In genomic region chr9:132054024-132054423, GRCh38 we compare ENCODE assay signal across 21 cellular contexts. TPM values are rescaled to one million over a fixed set of nuclear protein-coding genes. Genes with fewer than 3 reads are reported as not detected.
DNase-seq lines count a peak whose midpoint lies in the region; ATAC-seq and TF ChIP-seq lines count a peak whose summit lies in the region.
"Had no signal": no experiment of that assay in that cellular context is flagged by ENCODE, and none has a peak within 500 bp of the region (broad histone marks: within the 10 kb centered on the region; RNA-seq: fewer than 3 reads in every experiment).

No MANE protein-coding gene starts in this region.

- peak overlapping the region; percentile 16 for H3K27ac ChIP-seq in RWPE1

- CTCF ChIA-PET in RWPE1 (lab: Yijun Ruan, JAX) (interaction anchor here (0.7 to 1.1 kb wide), 2 partner anchors 182 to 833 kb away, joined by 3 read pairs; no protein-coding TSS in a partner anchor), T-cell (lab: Charles Lee) (no interaction called here)

- TF ChIP-seq CTCF in RWPE1 (conservative IDR thresholded peaks at IDR 0.05; ENCODE audit: low read depth) (no peak), nephron progenitor cell (IDR thresholded peaks at IDR 0.05) (no peak)

- peak overlapping the region; percentile 73 for H3K27ac Mint-ChIP-seq in nephron progenitor cell
- H3K27ac Mint-ChIP-seq in T-cell, result no peak overlapping the region
- H3K27ac Mint-ChIP-seq: CD4-positive, CD25-positive, alpha-beta regulatory T cell; T-helper 1 cell treated with Interleukin-12 subunit alpha and Interleukin-12 subunit beta and Interleukin-4 antibody, amounts not matched to agents 30 μg/mL and 1 μg/mL, for 36 hours had no signal

- H3K36me3 Mint-ChIP-seq in nephron progenitor cell (ENCODE audit: low read depth), result peaks cover 23% of the 10 kb centered on the region
- H3K36me3 Mint-ChIP-seq in T-cell, result peaks cover 24% of the 10 kb centered on the region

- POLR2A ChIA-PET in RWPE1 (lab: Yijun Ruan, JAX; ENCODE audit: low non-redundant PET), result no interaction called here
- POLR2A ChIA-PET in T-cell (lab: Charles Lee), result no interaction called here

- peaks cover 6% of the 10 kb centered on the region for H3K27me3 Mint-ChIP-seq in nephron progenitor cell (ENCODE audit: low read depth, poor library complexity)
- no peaks in the 10 kb centered on the region for H3K27me3 Mint-ChIP-seq in T-cell
- H3K27me3 Mint-ChIP-seq: CD4-positive, CD25-positive, alpha-beta regulatory T cell had no signal

- no peak for ATAC-seq in T-cell (replicated peaks in 1 of 4)
- ATAC-seq: PC-3 had no signal

- peaks cover 10% of the 10 kb centered on the region for H3K9me3 Mint-ChIP-seq in nephron progenitor cell
- H3K9me3 Mint-ChIP-seq in T-cell, result peaks cover 0 to 10% (median 7%) of the 10 kb centered on the region in 3 donors

- H3K4me1 Mint-ChIP-seq in nephron progenitor cell, result peaks cover 63% of the 10 kb centered on the region
- H3K4me1 Mint-ChIP-seq in T-cell, result peaks cover 42 to 53% (median 49%) of the 10 kb centered on the region in 3 donors

- DNase-seq in DMS79 treated with DMSO at 0.1 percent for 48 hours (lab: John Stamatoyannopoulos, UW) (peak; percentile 8), DMS79 (lab: John Stamatoyannopoulos, UW) (no peak), NCI-H2171 treated with DMSO at 0.1 percent for 48 hours (lab: John Stamatoyannopoulos, UW) (peak; percentile 86), RWPE1 (ENCODE audit: low spot score) (no peak), nephron progenitor cell (no peak), SHP77 treated with DMSO at 0.1 percent for 48 hours (lab: John Stamatoyannopoulos, UW) (no peak), T-cell (no peak)
- no peak for DNase-seq in stimulated activated CD8-positive, alpha-beta memory T cell treated with anti-CD3 and anti-CD28 coated beads, Interleukin-4, amount 100 ng/mL, for 48 hours
- DNase-seq: 8988T; Caco-2; CD4-positive, CD25-positive, alpha-beta regulatory T cell; H7; MM.1S; NCI-H1092; NCI-H1436 treated with DMSO at 0.1 percent for 48 hours; NCI-H2029 treated with DMSO at 0.1 percent for 48 hours; NCI-H345; NCI-H774; PC-3; RPMI8226 had no signal

- H3K4me3 Mint-ChIP-seq in nephron progenitor cell (no peak overlapping the region), T-cell (no peak overlapping the region)
- H3K4me3 Mint-ChIP-seq: CD4-positive, CD25-positive, alpha-beta regulatory T cell; T-helper 1 cell treated with Interleukin-12 subunit alpha and Interleukin-12 subunit beta and Interleukin-4 antibody, amounts not matched to agents 30 μg/mL and 1 μg/mL, for 36 hours had no signal

RNA-seq across cellular contexts. Expression of gene MED27, which starts 25.6 kb away (rescaled TPM):
- 10 to 100 TPM; 15.0 to 26.7 (median 17.6) TPM for total RNA-seq in T-cell

Comparison
In these comparisons a context has a peak if more than half of its experiments do, and no peak if none do; other contexts are left out.
1. DNase-seq: peak in DMS79 treated with DMSO at 0.1 percent for 48 hours (single experiment) and NCI-H2171 treated with DMSO at 0.1 percent for 48 hours (single experiment); none in DMS79 (single experiment), RWPE1 (single experiment), nephron progenitor cell (single experiment), SHP77 treated with DMSO at 0.1 percent for 48 hours (single experiment), T-cell (0 of 34) and stimulated activated CD8-positive, alpha-beta memory T cell treated with anti-CD3 and anti-CD28 coated beads, Interleukin-4, amount 100 ng/mL, for 48 hours (single experiment).